Comparison of ENCODE assay signal across 32 cellular contexts in the genomic region with DNA sequence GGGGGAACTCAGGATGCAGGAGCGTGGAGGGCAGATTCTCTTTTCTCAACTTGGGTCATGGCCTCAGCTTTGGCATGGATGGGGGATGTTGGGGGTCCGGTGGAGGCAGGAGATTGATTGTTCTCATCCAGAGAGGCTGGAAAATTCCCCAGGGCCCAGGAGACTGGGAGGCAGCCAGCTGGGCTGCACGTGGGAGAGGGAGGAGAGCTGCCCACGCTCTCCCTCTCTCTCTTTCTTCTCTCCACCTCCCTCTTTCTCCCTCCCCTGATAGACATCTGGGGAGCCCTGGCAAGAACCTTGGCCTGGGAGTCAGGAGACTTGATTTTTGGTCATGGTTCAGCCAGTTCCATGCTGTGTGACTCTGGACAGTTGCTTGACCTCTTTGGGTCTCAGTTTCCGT. TPM values are rescaled to one million over a fixed set of nuclear protein-coding genes. Genes with fewer than 3 reads are reported as not detected.
DNase-seq lines count a peak whose midpoint lies in the region; ATAC-seq and TF ChIP-seq lines count a peak whose summit lies in the region.
"Had no signal": no experiment of that assay in that cellular context is flagged by ENCODE, and none has a peak within 500 bp of the region (broad histone marks: within the 10 kb centered on the region; RNA-seq: fewer than 3 reads in every experiment).

No MANE protein-coding gene starts in this region.

- no peaks in the 10 kb centered on the region for H3K36me3 Mint-ChIP-seq in nephron (ENCODE audit: low read depth)
- H3K36me3 Mint-ChIP-seq: natural killer cell; stimulated activated naive B cell treated with anti-CD40 and anti-IgM and Interleukin-4, amounts not matched to agents 10 μg/mL and 1 μg/mL and 100 μg/mL, for 72 hours had no signal

- H2BK120ac ChIP-seq in mesendoderm (ENCODE audit: low read depth, low read length) = no peak overlapping the region

- no peaks in the 10 kb centered on the region for H3K79me2 ChIP-seq in mesendoderm (ENCODE audit: control insufficient read depth, insufficient read depth, low read length)

- peaks cover 84% of the 10 kb centered on the region for H3K27me3 Mint-ChIP-seq in nephron (ENCODE audit: low read depth)

- H3K79me1 ChIP-seq in mesendoderm (ENCODE audit: low read length) = no peaks in the 10 kb centered on the region

- H3K4me3 ChIP-seq in right atrium auricular region (no peak overlapping the region), uterus (no peak overlapping the region), mesendoderm (ENCODE audit: low read length) (no peak overlapping the region), psoas muscle (no peak overlapping the region)
- H3K4me3 ChIP-seq: HAP-1, sigmoid colon, tibial artery had no signal

- no peak for TF ChIP-seq POLR2A in uterus (IDR thresholded peaks at IDR 0.05)

- H3K27ac Mint-ChIP-seq in nephron = peak overlapping the region in 2 of 3 experiments; percentile 20 to 50
- H3K27ac Mint-ChIP-seq: activated naive CD4-positive, alpha-beta T cell treated with anti-CD3 and anti-CD28 coated beads, Interleukin-2, amount 50 U/mL, for 72 hours; activated T-helper 2 cell treated with anti-CD3 and anti-CD28 coated beads, Interferon-gamma antibody, Interleukin-2, Interleukin-4, amounts not matched to agents 10 μg/mL and 5 μg/mL and 100 μg/mL, durations not matched to agents 14 hours and 24 hours and 36 hours; natural killer cell; stimulated activated naive B cell treated with anti-CD40 and anti-IgM and Interleukin-4, amounts not matched to agents 10 μg/mL and 1 μg/mL and 100 μg/mL, for 72 hours had no signal

- no peak overlapping the region for H2BK15ac ChIP-seq in mesendoderm (replicated peaks; ENCODE audit: low read depth)

- H4K5ac ChIP-seq in mesendoderm (ENCODE audit: low read length) = no peak overlapping the region

- H3K4me2 ChIP-seq in mesendoderm (ENCODE audit: low read length) = no peak overlapping the region

- H3K4me1 ChIP-seq in right atrium auricular region = peaks cover 0 to 19% of the 10 kb centered on the region in 2 donors
- peaks cover 0 to 17% of the 10 kb centered on the region in 2 donors for H3K4me1 ChIP-seq in uterus
- peaks cover 3% of the 10 kb centered on the region for H3K4me1 ChIP-seq in mesendoderm (ENCODE audit: control insufficient read depth, low read depth, low read length)
- H3K4me1 ChIP-seq in psoas muscle = peaks cover 33% of the 10 kb centered on the region
- H3K4me1 ChIP-seq: HAP-1 had no signal

- H3K36me3 ChIP-seq in right atrium auricular region (no peaks in the 10 kb centered on the region), uterus (no peaks in the 10 kb centered on the region), mesendoderm (ENCODE audit: control insufficient read depth, insufficient read depth, low read length) (no peaks in the 10 kb centered on the region), psoas muscle (ENCODE audit: insufficient read depth in 1 of 2, low read depth in 1 of 2) (no peaks in the 10 kb centered on the region)
- H3K36me3 ChIP-seq: BE2C, HAP-1, sigmoid colon, tibial artery had no signal

- no CpG with 5 or more reads among the region's 5 CpGs for WGBS in mesendoderm (ENCODE audit: extremely low coverage, insufficient coverage, low lambda C conversion rate)
- 46 to 59% (median 56%) methylated on average over 3 to 5 of the region's 5 CpGs for WGBS in psoas muscle, 3 donors

- H3K27ac ChIP-seq in right atrium auricular region = no peak overlapping the region
- H3K27ac ChIP-seq in caudate nucleus (ENCODE audit: low read depth, low read length) = peak overlapping the region; percentile 36
- H3K27ac ChIP-seq in uterus = peak overlapping the region in 1 of 2 donors; percentile 16
- no peak overlapping the region for H3K27ac ChIP-seq in mesendoderm (ENCODE audit: low read depth, low read length)
- no peak overlapping the region for H3K27ac ChIP-seq in psoas muscle
- H3K27ac ChIP-seq: sigmoid colon, tibial artery had no signal

- DNase-seq in Right ventricle myocardium inferior (ENCODE audit: missing footprints) = peak; percentile 11
- no peak for DNase-seq in right atrium auricular region (ENCODE audit: low spot score)
- DNase-seq in caudate nucleus (lab: John Stamatoyannopoulos, UW) = peak in 28 of 61 donors; percentile 20 to 72 (median 56)
- peak; percentile 28 to 46 for DNase-seq in uterus
- no peak for DNase-seq in GDM1 (lab: John Stamatoyannopoulos, UW)
- no peak for DNase-seq in mesendoderm
- DNase-seq in psoas muscle = no peak
- DNase-seq: activated CD4-positive, alpha-beta T cell treated with anti-CD3 and anti-CD28 coated beads, Interleukin-2, amount 50 U/mL, for 48 hours; activated CD8-positive, alpha-beta memory T cell treated with anti-CD3 and anti-CD28 coated beads, Interleukin-2, amount 50 U/mL, for 4 hours; BE2C; DMS79; GF-D8; natural killer cell; NCI-H1092; NCI-H187; RPMI8226; sigmoid colon; stimulated activated CD4-positive, alpha-beta T cell treated with anti-CD3 and anti-CD28 coated beads, Interleukin-4, amount 100 ng/mL, for 4 hours; stimulated activated naive B cell treated with anti-CD40 and anti-IgM and Interleukin-4, amounts not matched to agents 10 μg/mL and 1 μg/mL and 100 μg/mL, for 72 hours; tibial artery had no signal

- no peak overlapping the region for H3K4ac ChIP-seq in mesendoderm (ENCODE audit: low read depth, low read length)

- H3K9ac ChIP-seq in mesendoderm (ENCODE audit: low read length) = no peak overlapping the region

- H3K27me3 ChIP-seq in right atrium auricular region (peaks cover 3 to 13% of the 10 kb centered on the region in 2 donors), uterus (no peaks in the 10 kb centered on the region), mesendoderm (ENCODE audit: insufficient read depth, low read length, poor library complexity) (peaks cover 24% of the 10 kb centered on the region), psoas muscle (ENCODE audit: insufficient read depth in 3 of 3, low read length in 2 of 3) (peaks cover 0 to 19% (median 6%) of the 10 kb centered on the region in 3 donors)
- H3K27me3 ChIP-seq: BE2C had no signal

- peak overlapping the region; percentile 29 to 34 (median 33) for H3K4me3 Mint-ChIP-seq in nephron
- H3K4me3 Mint-ChIP-seq: central memory CD8-positive, alpha-beta T cell; natural killer cell; stimulated activated naive B cell treated with anti-CD40 and anti-IgM and Interleukin-4, amounts not matched to agents 10 μg/mL and 1 μg/mL and 100 μg/mL, for 72 hours had no signal

- peaks cover 29% of the 10 kb centered on the region for H3K4me1 Mint-ChIP-seq in nephron

- no peak overlapping the region for H2BK5ac ChIP-seq in mesendoderm (ENCODE audit: low read length)

- TF ChIP-seq CTCF in right atrium auricular region (IDR thresholded peaks at IDR 0.05) = no peak
- TF ChIP-seq CTCF in nephron (IDR thresholded peaks at IDR 0.05; ENCODE audit: unreplicated experiment in 3 of 3) = no peak
- TF ChIP-seq CTCF in uterus (IDR thresholded peaks at IDR 0.05) = no peak
- no peak for TF ChIP-seq CTCF in psoas muscle (IDR thresholded peaks at IDR 0.05)

- ATAC-seq in Right ventricle myocardium inferior (no peak), psoas muscle (no peak)
- ATAC-seq: activated CD4-positive, CD25-positive, alpha-beta regulatory T cell treated with anti-CD3 and anti-CD28 coated beads, Interleukin-2, amount 50 U/mL, for 24 hours; activated naive CD4-positive, alpha-beta T cell treated with anti-CD3 and anti-CD28 coated beads, Interleukin-2, amount 50 U/mL, for 72 hours; natural killer cell; stimulated activated naive B cell treated with anti-CD40 and anti-IgM and Interleukin-4, amounts not matched to agents 10 μg/mL and 1 μg/mL and 100 μg/mL, for 72 hours had no signal

- intact Hi-C loops in Right ventricle myocardium inferior (cut with DNase I) (no loop called here), uterus (cut with DNase I; ENCODE audit: low total_unique reads) (no loop called here), psoas muscle (cut with DNase I) (no loop called here)

- no peak overlapping the region for H4K8ac ChIP-seq in mesendoderm (ENCODE audit: low read depth, low read length)

- H3K56ac ChIP-seq in mesendoderm (ENCODE audit: low read length) = no peak overlapping the region

- no peak overlapping the region for H3K23ac ChIP-seq in mesendoderm (ENCODE audit: low read length)

- H3K9me3 ChIP-seq in right atrium auricular region = no peaks in the 10 kb centered on the region
- no peaks in the 10 kb centered on the region for H3K9me3 ChIP-seq in uterus
- no peaks in the 10 kb centered on the region for H3K9me3 ChIP-seq in psoas muscle
- H3K9me3 ChIP-seq: BE2C, HAP-1, sigmoid colon, tibial artery had no signal

- H2AK5ac ChIP-seq in mesendoderm (ENCODE audit: low read length) = no peak overlapping the region

- no peaks in the 10 kb centered on the region for H3K9me3 Mint-ChIP-seq in nephron
- H3K9me3 Mint-ChIP-seq: activated naive CD4-positive, alpha-beta T cell treated with anti-CD3 and anti-CD28 coated beads, Interleukin-2, amount 50 U/mL, for 72 hours; activated T-helper 2 cell treated with anti-CD3 and anti-CD28 coated beads, Interferon-gamma antibody, Interleukin-2, Interleukin-4, amounts not matched to agents 10 μg/mL and 5 μg/mL and 100 μg/mL, durations not matched to agents 14 hours and 24 hours and 36 hours; central memory CD8-positive, alpha-beta T cell; natural killer cell; stimulated activated naive B cell treated with anti-CD40 and anti-IgM and Interleukin-4, amounts not matched to agents 10 μg/mL and 1 μg/mL and 100 μg/mL, for 72 hours had no signal

- no peak overlapping the region for H3K18ac ChIP-seq in mesendoderm (ENCODE audit: low read length)

RNA-seq across cellular contexts. Expression of a gene that starts 3.3 kb away (rescaled TPM):
- 0.35 TPM for total RNA-seq in Right ventricle myocardium inferior
- total RNA-seq in right atrium auricular region = not detected
- total RNA-seq in uterus = 1 to 10 TPM in 3 of 4 donors, not detected in 1; 2.3 to 3.0 (median 2.8) TPM
- 0.88 TPM for polyA plus RNA-seq in mesendoderm (2013, experiment 1 of 2)
- polyA plus RNA-seq in mesendoderm (2013, experiment 2 of 2) = 0.91 TPM
- total RNA-seq in psoas muscle = under 1 TPM in 2 of 4 donors, not detected in 2; 0.27 to 0.36 TPM
- polyA plus RNA-seq in psoas muscle = under 1 TPM in 2 of 3 donors, not detected in 1; 0.06 to 0.08 TPM
- total RNA-seq: A673; activated naive CD4-positive, alpha-beta T cell treated with anti-CD3 and anti-CD28 coated beads, Interleukin-2, amount 50 U/mL, for 72 hours; activated T-helper 2 cell treated with anti-CD3 and anti-CD28 coated beads, Interferon-gamma antibody, Interleukin-2, Interleukin-4, amounts not matched to agents 10 μg/mL and 5 μg/mL and 100 μg/mL, durations not matched to agents 14 hours and 24 hours and 36 hours; dermis microvascular lymphatic vessel endothelial cell; mononuclear cell; T-helper 1 cell treated with Interleukin-12 subunit alpha and Interleukin-12 subunit beta and Interleukin-4 antibody, amounts not matched to agents 30 ng/mL and 1 ng/mL, for 36 hours had no signal

RNA-seq across cellular contexts. Expression of a gene that starts 19.4 kb away (rescaled TPM):
- total RNA-seq in Right ventricle myocardium inferior (1.4 TPM), right atrium auricular region (1 to 10 TPM; 1.2 to 1.8 TPM), uterus (1 to 10 TPM in 1 of 4 donors, under 1 TPM in 1, not detected in 2; 0.77 to 3.9 TPM), psoas muscle (1 to 10 TPM in 1 of 4 donors, under 1 TPM in 3; 0.28 to 2.2 (median 0.58) TPM)
- polyA plus RNA-seq in mesendoderm (2013, experiment 1 of 2) = not detected
- 0.04 TPM for polyA plus RNA-seq in mesendoderm (2013, experiment 2 of 2)
- polyA plus RNA-seq in psoas muscle = under 1 TPM; 0.56 to 0.79 (median 0.61) TPM
- total RNA-seq: A673; activated T-helper 2 cell treated with anti-CD3 and anti-CD28 coated beads, Interferon-gamma antibody, Interleukin-2, Interleukin-4, amounts not matched to agents 10 μg/mL and 5 μg/mL and 100 μg/mL, durations not matched to agents 14 hours and 24 hours and 36 hours; astrocyte; dermis microvascular lymphatic vessel endothelial cell; natural killer cell; SK-MEL-5; T-helper 1 cell treated with Interleukin-12 subunit alpha and Interleukin-12 subunit beta and Interleukin-4 antibody, amounts not matched to agents 30 ng/mL and 1 ng/mL, for 36 hours had no signal

RNA-seq across cellular contexts. Expression of a gene that starts 37.3 kb away (rescaled TPM):
- total RNA-seq in Right ventricle myocardium inferior (14.6 TPM), right atrium auricular region (10 to 100 TPM; 12.7 to 14.3 TPM), uterus (10 to 100 TPM in 3 of 4 donors, 1 to 10 TPM in 1; 2.3 to 31.6 (median 19.8) TPM), psoas muscle (10 to 100 TPM; 30.6 to 77.5 (median 69.6) TPM)
- 111 TPM for polyA plus RNA-seq in mesendoderm (2013, experiment 1 of 2)
- 111 TPM for polyA plus RNA-seq in mesendoderm (2013, experiment 2 of 2)
- 100 to 1,000 TPM in 2 of 3 donors, 10 to 100 TPM in 1; 55.0 to 110 (median 103) TPM for polyA plus RNA-seq in psoas muscle

RNA-seq across cellular contexts. Expression of a gene that starts 38.6 kb away (rescaled TPM):
- total RNA-seq in Right ventricle myocardium inferior (131 TPM), right atrium auricular region (100 to 1,000 TPM; 134 to 173 TPM), uterus (10 to 100 TPM in 3 of 4 donors, 1 to 10 TPM in 1; 9.7 to 70.9 (median 34.5) TPM), psoas muscle (100 to 1,000 TPM in 1 of 4 donors, 10 to 100 TPM in 3; 40.5 to 581 (median 80.2) TPM)
- polyA plus RNA-seq in mesendoderm (2013, experiment 1 of 2) = 77.7 TPM
- polyA plus RNA-seq in mesendoderm (2013, experiment 2 of 2) = 79.9 TPM
- polyA plus RNA-seq in psoas muscle = 10 to 100 TPM; 12.3 to 23.8 (median 17.2) TPM
- total RNA-seq: activated naive CD4-positive, alpha-beta T cell treated with anti-CD3 and anti-CD28 coated beads, Interleukin-2, amount 50 U/mL, for 72 hours; activated T-helper 2 cell treated with anti-CD3 and anti-CD28 coated beads, Interferon-gamma antibody, Interleukin-2, Interleukin-4, amounts not matched to agents 10 μg/mL and 5 μg/mL and 100 μg/mL, durations not matched to agents 14 hours and 24 hours and 36 hours; mononuclear cell; natural killer cell had no signal

RNA-seq across cellular contexts. Expression of a gene that starts 47.0 kb away (rescaled TPM):
- total RNA-seq in Right ventricle myocardium inferior (116 TPM), right atrium auricular region (10 to 100 TPM; 85.3 to 96.3 TPM), uterus (10 to 100 TPM; 39.5 to 74.4 (median 52.2) TPM), psoas muscle (10 to 100 TPM; 44.3 to 77.5 (median 70.8) TPM)
- polyA plus RNA-seq in mesendoderm (2013, experiment 1 of 2) = 56.5 TPM
- 55.0 TPM for polyA plus RNA-seq in mesendoderm (2013, experiment 2 of 2)
- polyA plus RNA-seq in psoas muscle = 10 to 100 TPM; 62.6 to 74.4 (median 67.5) TPM

Comparison
In these comparisons a context has a peak if more than half of its experiments do, and no peak if none do; other contexts are left out.
1. DNase-seq: peak in Right ventricle myocardium inferior (single experiment) and uterus (2 of 2); none in right atrium auricular region (single experiment), GDM1 (single experiment), mesendoderm (single experiment) and psoas muscle (0 of 2).